Comparison of ENCODE assay signal across 1 cellular context in the genomic region with DNA sequence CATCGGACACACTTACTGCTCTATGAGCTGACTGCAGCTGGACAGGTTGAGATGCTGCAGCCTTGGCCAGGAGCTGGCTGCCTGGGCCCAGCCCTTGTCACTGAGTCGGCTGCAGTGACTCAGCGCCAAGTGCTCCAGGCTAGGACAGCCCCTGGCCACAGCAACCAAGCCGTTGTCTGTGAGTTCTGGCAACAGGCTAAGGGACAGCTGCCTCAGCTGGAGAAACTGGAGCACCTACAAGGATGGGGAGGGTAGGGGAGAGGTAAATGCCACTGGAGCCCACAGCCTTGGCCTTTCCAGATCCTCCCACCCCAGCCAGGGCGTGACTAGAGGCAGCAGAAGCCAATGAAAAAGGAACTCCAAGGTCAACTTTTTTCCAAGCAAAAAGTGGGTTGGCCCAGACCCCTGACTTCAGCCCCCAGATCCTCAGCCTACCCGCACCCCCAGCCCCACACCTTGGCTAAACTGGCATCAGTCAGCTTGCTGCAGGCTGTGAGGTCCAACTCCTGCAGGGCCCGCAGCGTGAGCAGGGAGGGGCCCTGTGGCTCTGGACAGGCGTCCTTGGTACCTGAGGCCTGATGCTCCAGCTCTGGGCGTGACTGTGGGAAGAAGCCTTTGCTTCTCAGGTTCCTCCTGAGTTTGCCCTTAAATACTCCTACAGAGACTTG.
TF ChIP-seq lines count a peak whose summit lies in the region.

No MANE protein-coding gene starts in this region.

TF ChIP-seq in GM12878, 131 proteins besides CTCF, POLR2A, EP300 and RAD21:
- TF ChIP-seq PML (IDR thresholded peaks at IDR 0.05; ENCODE audit: low read length) (0 out of 2 replicates have a peak, but pooled peaks have one; percentile 19), HDAC2 (IDR thresholded peaks at IDR 0.05) (no peak), BHLHE40 (IDR thresholded peaks at IDR 0.05; ENCODE audit: borderline replicate concordance in 1 of 2, low read depth in 2 of 2, low read length in 1 of 2) (no peak), YY1 (IDR thresholded peaks at IDR 0.05; ENCODE audit: low read depth, low read length) (no peak), BMI1 (IDR thresholded peaks at IDR 0.05; ENCODE audit: borderline replicate concordance) (no peak), EED (IDR thresholded peaks at IDR 0.05; ENCODE audit: low read depth) (no peak), BCL11A (IDR thresholded peaks at IDR 0.05; ENCODE audit: low read depth, low read length) (no peak)
- TF ChIP-seq, protein P1, sequence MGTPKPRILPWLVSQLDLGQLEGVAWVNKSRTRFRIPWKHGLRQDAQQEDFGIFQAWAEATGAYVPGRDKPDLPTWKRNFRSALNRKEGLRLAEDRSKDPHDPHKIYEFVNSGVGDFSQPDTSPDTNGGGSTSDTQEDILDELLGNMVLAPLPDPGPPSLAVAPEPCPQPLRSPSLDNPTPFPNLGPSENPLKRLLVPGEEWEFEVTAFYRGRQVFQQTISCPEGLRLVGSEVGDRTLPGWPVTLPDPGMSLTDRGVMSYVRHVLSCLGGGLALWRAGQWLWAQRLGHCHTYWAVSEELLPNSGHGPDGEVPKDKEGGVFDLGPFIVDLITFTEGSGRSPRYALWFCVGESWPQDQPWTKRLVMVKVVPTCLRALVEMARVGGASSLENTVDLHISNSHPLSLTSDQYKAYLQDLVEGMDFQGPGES (IDR thresholded peaks at IDR 0.05), result no peak
